12 cellular contexts compared by ENCODE assay signal in genomic region chr15:77107068-77107467, GRCh38. TPM values are rescaled to one million over a fixed set of nuclear protein-coding genes. Genes with fewer than 3 reads are reported as not detected.
DNase-seq lines count a peak whose midpoint lies in the region; ATAC-seq and TF ChIP-seq lines count a peak whose summit lies in the region.
"Had no signal": no experiment of that assay in that cellular context is flagged by ENCODE, and none has a peak within 500 bp of the region (broad histone marks: within the 10 kb centered on the region; RNA-seq: fewer than 3 reads in every experiment).

No MANE protein-coding gene starts in this region.

- H3K36me3 ChIP-seq in lower lobe of right lung (peaks cover 5% of the 10 kb centered on the region), spleen (peaks cover 0 to 19% (median 4%) of the 10 kb centered on the region in 6 donors), trophoblast cell (ENCODE audit: control insufficient read depth in 1 of 2, insufficient read depth in 2 of 2, low read length in 2 of 2) (peaks cover 0 to 3% of the 10 kb centered on the region in 2 experiments)

- no peak overlapping the region for H2BK5ac ChIP-seq in trophoblast cell (ENCODE audit: low read depth, low read length, poor library complexity)

- ATAC-seq in lower lobe of right lung, result peak; percentile 28 to 52

- H4K12ac ChIP-seq in trophoblast cell (ENCODE audit: low read depth, low read length), result no peak overlapping the region

- no peak overlapping the region for H2AK5ac ChIP-seq in trophoblast cell (ENCODE audit: low read length)

- peak; percentile 25 for DNase-seq in LHCN-M2 (ENCODE audit: low read depth)
- DNase-seq in fibroblast of gingiva (ENCODE audit: low read depth), result peak; percentile 79
- DNase-seq in lower lobe of right lung, result no peak
- no peak for DNase-seq in spleen
- DNase-seq in cortex of kidney (lab: John Stamatoyannopoulos, UW), result no peak
- no peak for DNase-seq in trophoblast cell
- no peak for DNase-seq in stimulated activated CD4-positive, alpha-beta T cell treated with anti-CD3 and anti-CD28 coated beads, Interleukin-1b, Interleukin-23, amount 100 ng/mL, for 48 hours
- DNase-seq in T1000 (lab: John Stamatoyannopoulos, UW), result no peak
- DNase-seq: activated gamma-delta T cell treated with Interleukin-2 at 50 U/mL for 16 hours; cerebellar nuclear complex; foreskin keratinocyte; stimulated activated naive B cell treated with anti-CD40 and anti-IgM and Interleukin-4, amounts not matched to agents 10 μg/mL and 1 μg/mL and 100 μg/mL, for 72 hours had no signal

- no peak overlapping the region for H3K23ac ChIP-seq in trophoblast cell (ENCODE audit: low read length)

- H3K9ac ChIP-seq in trophoblast cell (ENCODE audit: low read length), result no peak overlapping the region

- intact Hi-C loops in lower lobe of right lung (cut with DNase I) (no loop called here), spleen (cut with DNase I; ENCODE audit: low total_unique reads) (no loop called here)

- no peak overlapping the region for H3K18ac ChIP-seq in trophoblast cell (ENCODE audit: low read length)

- no peak overlapping the region for H2BK120ac ChIP-seq in trophoblast cell (ENCODE audit: insufficient read depth, low read length, poor library complexity)

- H3K27ac ChIP-seq in lower lobe of right lung (peak overlapping the region; percentile 64), spleen (peak overlapping the region in 5 of 8 donors; percentile 18 to 56 (median 37)), trophoblast cell (ENCODE audit: low read depth, low read length) (no peak overlapping the region)
- H3K27ac ChIP-seq: foreskin keratinocyte had no signal

- H3K14ac ChIP-seq in trophoblast cell (ENCODE audit: low read length), result no peak overlapping the region

- peaks cover 26% of the 10 kb centered on the region for H3K4me1 ChIP-seq in lower lobe of right lung
- H3K4me1 ChIP-seq in spleen, result peaks cover 0 to 36% (median 11%) of the 10 kb centered on the region in 6 donors
- peaks cover 0 to 3% of the 10 kb centered on the region in 2 experiments for H3K4me1 ChIP-seq in trophoblast cell (ENCODE audit: control insufficient read depth in 1 of 2, insufficient read depth in 2 of 2, low read length in 2 of 2)
- H3K4me1 ChIP-seq: foreskin keratinocyte had no signal

- TF ChIP-seq POLR2A in spleen (IDR thresholded peaks at IDR 0.05), result no peak

- no peak overlapping the region for H3K4me3 ChIP-seq in lower lobe of right lung
- no peak overlapping the region for H3K4me3 ChIP-seq in spleen
- no peak overlapping the region for H3K4me3 ChIP-seq in trophoblast cell (ENCODE audit: low read depth, low read length)

- H2AFZ ChIP-seq in trophoblast cell (ENCODE audit: insufficient read depth, low read length, poor library complexity), result no peak overlapping the region

- H3K27me3 ChIP-seq in lower lobe of right lung (ENCODE audit: low read depth) (no peaks in the 10 kb centered on the region), spleen (replicated peaks in 1 of 7) (no peaks in the 10 kb centered on the region), trophoblast cell (ENCODE audit: insufficient read depth, low read length) (no peaks in the 10 kb centered on the region)
- H3K27me3 ChIP-seq: foreskin keratinocyte had no signal

- H4K91ac ChIP-seq in trophoblast cell (ENCODE audit: low read depth, low read length), result no peak overlapping the region

- WGBS in spleen, 5 donors, result 76 to 87% (median 80%) methylated on average over 2 of the region's 2 CpGs
- WGBS in trophoblast cell (ENCODE audit: extremely low coverage, insufficient coverage, insufficient read length), result no CpG with 5 or more reads among the region's 2 CpGs

- no peaks in the 10 kb centered on the region for H3K79me2 ChIP-seq in trophoblast cell (ENCODE audit: control insufficient read depth, insufficient read depth, low read length, poor library complexity)

- no peak overlapping the region for H4K8ac ChIP-seq in trophoblast cell (ENCODE audit: low read depth, low read length)

- TF ChIP-seq CTCF in lower lobe of right lung (IDR thresholded peaks at IDR 0.05) (no peak), spleen (IDR thresholded peaks at IDR 0.05 in 8 of 11, conservative IDR thresholded peaks at IDR 0.05 in 3 of 11) (no peak)

- H3K9me3 ChIP-seq in lower lobe of right lung, result no peaks in the 10 kb centered on the region
- no peaks in the 10 kb centered on the region for H3K9me3 ChIP-seq in spleen
- H3K9me3 ChIP-seq in trophoblast cell (ENCODE audit: insufficient read depth, low read depth, low read length), result no peaks in the 10 kb centered on the region

- H2BK12ac ChIP-seq in trophoblast cell (ENCODE audit: low read length), result no peak overlapping the region

- no peak overlapping the region for H3K4ac ChIP-seq in trophoblast cell (ENCODE audit: low read depth, low read length)

- no peaks in the 10 kb centered on the region for H3K79me1 ChIP-seq in trophoblast cell (ENCODE audit: low read length)

- no peak overlapping the region for H3K4me2 ChIP-seq in trophoblast cell (ENCODE audit: low read length)

RNA-seq across cellular contexts. Expression of gene TSPAN3, which starts 36.2 kb away (rescaled TPM):
- total RNA-seq in LHCN-M2 (2014; rRNA removed) (355 and 417 TPM in 2 replicates), lower lobe of right lung (292 TPM), spleen (100 to 1,000 TPM in 6 of 7 donors, 10 to 100 TPM in 1; 98.5 to 276 (median 124) TPM)
- polyA plus RNA-seq in LHCN-M2 (2012), result 146 TPM
- 100 to 1,000 TPM; 117 to 160 (median 158) TPM for polyA plus RNA-seq in spleen
- polyA plus RNA-seq in trophoblast cell (2013), result 93.4 and 95.8 TPM in 2 replicates

Comparison
In these comparisons a context has a peak if more than half of its experiments do, and no peak if none do; other contexts are left out.
1. DNase-seq: peak in LHCN-M2 (single experiment) and fibroblast of gingiva (single experiment); none in lower lobe of right lung (single experiment), spleen (single experiment), cortex of kidney (single experiment), trophoblast cell (0 of 2), stimulated activated CD4-positive, alpha-beta T cell treated with anti-CD3 and anti-CD28 coated beads, Interleukin-1b, Interleukin-23, amount 100 ng/mL, for 48 hours (single experiment) and T1000 (single experiment).